12 cellular contexts compared by ENCODE assay signal in genomic region chr19:1402411-1403070, GRCh38. TPM values are rescaled to one million over a fixed set of nuclear protein-coding genes. Genes with fewer than 3 reads are reported as not detected.
A peak's percentile ranks its signal among the peaks of the same experiment; 100 is the strongest.
DNase-seq lines count a peak whose midpoint lies in the region; ATAC-seq and TF ChIP-seq lines count a peak whose summit lies in the region.
"Had no signal": no experiment of that assay in that cellular context is flagged by ENCODE, and none has a peak within 500 bp of the region (broad histone marks: within the 10 kb centered on the region; RNA-seq: fewer than 3 reads in every experiment).

No MANE protein-coding gene starts in this region.

- DNase-seq in RWPE2 (ENCODE audit: low spot score) = no peak
- no peak for DNase-seq in dorsolateral prefrontal cortex
- no peak for DNase-seq in amygdala (lab: John Stamatoyannopoulos, UW)
- DNase-seq in activated CD4-positive, CD25-positive, alpha-beta regulatory T cell (lab: John Stamatoyannopoulos, UW) = no peak
- no peak for DNase-seq in NCI-H748 treated with DMSO at 0.1 percent for 48 hours (lab: John Stamatoyannopoulos, UW)
- DNase-seq in NCI-H2081 treated with DMSO at 0.1 percent for 48 hours (lab: John Stamatoyannopoulos, UW) = no peak
- DNase-seq: activated gamma-delta T cell, DMS79 treated with DMSO at 0.1 percent for 48 hours, NCI-H526 had no signal

- no peak overlapping the region for H3K4me3 ChIP-seq in DOHH2 (ENCODE audit: low read length)
- no peak overlapping the region for H3K4me3 ChIP-seq in RWPE2 (ENCODE audit: severe bottlenecking)
- H3K4me3 ChIP-seq in dorsolateral prefrontal cortex = peak overlapping the region in 55 of 59 donors; percentile 7 to 88 (median 39)
- H3K4me3 ChIP-seq in neuron (ENCODE audit: low read length) = peak overlapping the region; percentile 3

- H3K79me2 ChIP-seq in DOHH2 (ENCODE audit: control insufficient read depth, low read length) = peaks cover 14% of the 10 kb centered on the region
- H3K79me2 ChIP-seq: parathyroid adenoma had no signal

- H2AFZ ChIP-seq in neuron (ENCODE audit: low read depth, low read length) = no peak overlapping the region

- H3F3A ChIP-seq in DOHH2 (ENCODE audit: control insufficient read depth, insufficient read depth) = peaks cover 11% of the 10 kb centered on the region

- peaks cover 7% of the 10 kb centered on the region for H3K27me3 ChIP-seq in DOHH2 (ENCODE audit: control insufficient read depth, low read length)
- no peaks in the 10 kb centered on the region for H3K27me3 ChIP-seq in RWPE2 (ENCODE audit: insufficient read depth, poor library complexity, severe bottlenecking)
- H3K27me3 ChIP-seq in dorsolateral prefrontal cortex = no peaks in the 10 kb centered on the region
- no peaks in the 10 kb centered on the region for H3K27me3 ChIP-seq in neuron (ENCODE audit: insufficient read depth, low read length)

- H3K4me2 ChIP-seq in DOHH2 (ENCODE audit: low read length) = peak overlapping the region; percentile 79

- no peaks in the 10 kb centered on the region for H3K9me2 ChIP-seq in DOHH2 (replicated peaks; ENCODE audit: control insufficient read depth, low read length)

- ATAC-seq in RWPE2 (ENCODE audit: low read depth) = peak; percentile 19; the same call in 1 of the 3 replicates

- peaks cover 37% of the 10 kb centered on the region for H3K4me1 ChIP-seq in DOHH2 (ENCODE audit: control insufficient read depth, low read length)
- peaks cover 5% of the 10 kb centered on the region for H3K4me1 ChIP-seq in RWPE2 (ENCODE audit: insufficient read depth, poor library complexity, severe bottlenecking)
- peaks cover 15% of the 10 kb centered on the region for H3K4me1 ChIP-seq in neuron (ENCODE audit: insufficient read depth, low read length)

- H3K27ac ChIP-seq in DOHH2 (ENCODE audit: low read depth, low read length) (no peak overlapping the region), RWPE2 (ENCODE audit: poor library complexity, severe bottlenecking) (no peak overlapping the region), dorsolateral prefrontal cortex (peak overlapping the region in 47 of 59 donors; percentile 11 to 94 (median 84))
- H3K27ac ChIP-seq: parathyroid adenoma had no signal

- TF ChIP-seq CTCF in DOHH2 (IDR thresholded peaks at IDR 0.05; ENCODE audit: low read depth, low read length, poor library complexity, severe bottlenecking) (no peak), RWPE2 (IDR thresholded peaks at IDR 0.05; ENCODE audit: poor library complexity, severe bottlenecking) (no peak), dorsolateral prefrontal cortex (IDR thresholded peaks at IDR 0.05 in 54 of 56, conservative IDR thresholded peaks at IDR 0.05 in 2 of 56; ENCODE audit: low read depth in 1 of 56, partially characterized antibody in 56 of 56) (no peak)

- H3K36me3 ChIP-seq in DOHH2 (ENCODE audit: control insufficient read depth, low read length) (peaks cover 5% of the 10 kb centered on the region; the same call in 1 of the 2 replicates), RWPE2 (ENCODE audit: low read depth) (no peaks in the 10 kb centered on the region), neuron (ENCODE audit: insufficient read depth, low read length) (peaks cover 9% of the 10 kb centered on the region)

- H4K20me1 ChIP-seq in DOHH2 (ENCODE audit: control insufficient read depth, insufficient read depth, low read depth, low read length) = peaks cover 3% of the 10 kb centered on the region; the same call in 1 of the 2 replicates

- H3K9me3 ChIP-seq in DOHH2 (ENCODE audit: control insufficient read depth, insufficient read depth, low read length) (no peaks in the 10 kb centered on the region), RWPE2 (ENCODE audit: severe bottlenecking) (no peaks in the 10 kb centered on the region), neuron (ENCODE audit: low read length) (no peaks in the 10 kb centered on the region)

- intact Hi-C loops in dorsolateral prefrontal cortex (cut with DNase I) = loop anchor here (5.0 to 10.0 kb wide), 2 partner anchors 125 to 128 kb away; partner anchors contain the start of gene FAM174C (in 2 of the 2)

RNA-seq across cellular contexts. Expression of gene GAMT, which starts 1.2 kb away (rescaled TPM):
- 10 to 100 TPM; 30.0 to 91.1 (median 47.4) TPM for total RNA-seq in dorsolateral prefrontal cortex

RNA-seq across cellular contexts. Expression of gene DAZAP1, which starts 4.8 kb away (rescaled TPM):
- total RNA-seq in dorsolateral prefrontal cortex = 100 to 1,000 TPM in 3 of 120 experiments, 10 to 100 TPM in 117; 46.4 to 115 (median 70.5) TPM

RNA-seq across cellular contexts. Expression of gene NDUFS7, which starts 18.8 kb away (rescaled TPM):
- total RNA-seq in dorsolateral prefrontal cortex = 100 to 1,000 TPM; 105 to 222 (median 151) TPM

RNA-seq across cellular contexts. Expression of gene RPS15, which starts 35.7 kb away (rescaled TPM):
- total RNA-seq in dorsolateral prefrontal cortex = 100 to 1,000 TPM; 343 to 670 (median 497) TPM

RNA-seq across cellular contexts. Expression of gene APC2, which starts 47.4 kb away (rescaled TPM):
- total RNA-seq in dorsolateral prefrontal cortex = 100 to 1,000 TPM; 130 to 289 (median 183) TPM

Comparison
In these comparisons a context has a peak if more than half of its experiments do, and no peak if none do; other contexts are left out.
1. H3K27ac ChIP-seq: peak in dorsolateral prefrontal cortex (47 of 59); none in DOHH2 (single experiment) and RWPE2 (single experiment).
2. H3K4me3 ChIP-seq: peak in dorsolateral prefrontal cortex (55 of 59) and neuron (single experiment); none in DOHH2 (single experiment) and RWPE2 (single experiment).